In genomic region chr7:130627775-130628174, GRCh38 we compare ENCODE assay signal across 18 cellular contexts. TPM values are rescaled to one million over a fixed set of nuclear protein-coding genes. Genes with fewer than 3 reads are reported as not detected.
DNase-seq lines count a peak whose midpoint lies in the region; ATAC-seq and TF ChIP-seq lines count a peak whose summit lies in the region.
"Had no signal": no experiment of that assay in that cellular context is flagged by ENCODE, and none has a peak within 500 bp of the region (broad histone marks: within the 10 kb centered on the region; RNA-seq: fewer than 3 reads in every experiment).

No MANE protein-coding gene starts in this region.

- peaks cover under 1% of the 10 kb centered on the region for H3K4me1 Mint-ChIP-seq in activated CD4-positive, alpha-beta memory T cell treated with anti-CD3 and anti-CD28 coated beads for 36 hours (ENCODE audit: low read depth)
- H3K4me1 Mint-ChIP-seq in activated CD4-positive, alpha-beta memory T cell treated with anti-CD3 and anti-CD28 coated beads, Interleukin-2, amount 10 ng/mL, durations not matched to agents 7 days and 5 days: peaks cover 9% of the 10 kb centered on the region
- H3K4me1 Mint-ChIP-seq in stimulated activated naive CD8-positive, alpha-beta T cell treated with anti-CD3 and anti-CD28 coated beads, Interleukin-15, amount 100 ng/mL, for 72 hours: no peaks in the 10 kb centered on the region
- peaks cover 5% of the 10 kb centered on the region for H3K4me1 Mint-ChIP-seq in stimulated activated naive CD8-positive, alpha-beta T cell treated with anti-CD3 and anti-CD28 coated beads, Interleukin-15, Interleukin-2, amounts not matched to agents 100 ng/mL and 50 ng/mL, for 24 hours (ENCODE audit: low read depth)
- H3K4me1 Mint-ChIP-seq: CD4-positive, CD25-positive, alpha-beta regulatory T cell had no signal

- peaks cover 18% of the 10 kb centered on the region for H3K36me3 Mint-ChIP-seq in activated CD4-positive, alpha-beta memory T cell treated with anti-CD3 and anti-CD28 coated beads for 36 hours
- peaks cover 17% of the 10 kb centered on the region for H3K36me3 Mint-ChIP-seq in activated CD4-positive, alpha-beta memory T cell treated with anti-CD3 and anti-CD28 coated beads, Interleukin-2, amount 10 ng/mL, durations not matched to agents 7 days and 5 days (ENCODE audit: low read depth)
- peaks cover 22% of the 10 kb centered on the region for H3K36me3 Mint-ChIP-seq in stimulated activated naive CD8-positive, alpha-beta T cell treated with anti-CD3 and anti-CD28 coated beads, Interleukin-15, Interleukin-2, amounts not matched to agents 100 ng/mL and 50 ng/mL, for 24 hours (ENCODE audit: low read depth)

- peaks cover 62% of the 10 kb centered on the region for H3K9me3 Mint-ChIP-seq in activated CD4-positive, alpha-beta memory T cell treated with anti-CD3 and anti-CD28 coated beads for 36 hours
- H3K9me3 Mint-ChIP-seq in activated CD4-positive, alpha-beta memory T cell treated with anti-CD3 and anti-CD28 coated beads, Interleukin-2, amount 10 ng/mL, durations not matched to agents 7 days and 5 days: peaks cover 31% of the 10 kb centered on the region
- H3K9me3 Mint-ChIP-seq in stimulated activated naive CD8-positive, alpha-beta T cell treated with anti-CD3 and anti-CD28 coated beads, Interleukin-15, amount 100 ng/mL, for 72 hours: peaks cover 30 to 49% of the 10 kb centered on the region in 2 donors
- peaks cover 24% of the 10 kb centered on the region for H3K9me3 Mint-ChIP-seq in stimulated activated naive CD8-positive, alpha-beta T cell treated with anti-CD3 and anti-CD28 coated beads, Interleukin-15, Interleukin-2, amounts not matched to agents 100 ng/mL and 50 ng/mL, for 24 hours

- no peaks in the 10 kb centered on the region for H3K4me1 ChIP-seq in transverse colon
- H3K4me1 ChIP-seq: Caco-2, HAP-1 had no signal

- POLR2A ChIA-PET in activated CD4-positive, alpha-beta memory T cell treated with anti-CD3 and anti-CD28 coated beads for 36 hours (lab: Charles Lee): interaction anchor here (0.6 kb wide), 1 partner anchor 14 kb away, joined by 4 read pairs; no protein-coding TSS in a partner anchor
- POLR2A ChIA-PET in activated CD4-positive, alpha-beta memory T cell treated with anti-CD3 and anti-CD28 coated beads, Interleukin-2, amount 10 ng/mL, durations not matched to agents 7 days and 5 days (lab: Charles Lee): interaction anchor here (1.2 kb wide), 1 partner anchor 11 kb away, joined by 3 read pairs; no protein-coding TSS in a partner anchor

- CTCF ChIA-PET in activated CD4-positive, alpha-beta memory T cell treated with anti-CD3 and anti-CD28 coated beads for 36 hours (lab: Charles Lee): no interaction called here
- CTCF ChIA-PET in activated CD4-positive, alpha-beta memory T cell treated with anti-CD3 and anti-CD28 coated beads, Interleukin-2, amount 10 ng/mL, durations not matched to agents 7 days and 5 days (lab: Charles Lee): no interaction called here

- no peak overlapping the region for H3K4me3 ChIP-seq in transverse colon
- H3K4me3 ChIP-seq: BLaER1, HAP-1 had no signal

- H3K27ac Mint-ChIP-seq in activated CD4-positive, alpha-beta memory T cell treated with anti-CD3 and anti-CD28 coated beads for 36 hours: no peak overlapping the region
- no peak overlapping the region for H3K27ac Mint-ChIP-seq in activated CD4-positive, alpha-beta memory T cell treated with anti-CD3 and anti-CD28 coated beads, Interleukin-2, amount 10 ng/mL, durations not matched to agents 7 days and 5 days
- H3K27ac Mint-ChIP-seq in stimulated activated naive CD8-positive, alpha-beta T cell treated with anti-CD3 and anti-CD28 coated beads, Interleukin-15, amount 100 ng/mL, for 72 hours: no peak overlapping the region
- H3K27ac Mint-ChIP-seq in stimulated activated naive CD8-positive, alpha-beta T cell treated with anti-CD3 and anti-CD28 coated beads, Interleukin-15, Interleukin-2, amounts not matched to agents 100 ng/mL and 50 ng/mL, for 24 hours: peak overlapping the region; percentile 37
- H3K27ac Mint-ChIP-seq: B cell; CD4-positive, CD25-positive, alpha-beta regulatory T cell; CD8-positive, alpha-beta T cell; HFFc6 had no signal

- H3K4me3 Mint-ChIP-seq in activated CD4-positive, alpha-beta memory T cell treated with anti-CD3 and anti-CD28 coated beads for 36 hours: no peak overlapping the region
- no peak overlapping the region for H3K4me3 Mint-ChIP-seq in activated CD4-positive, alpha-beta memory T cell treated with anti-CD3 and anti-CD28 coated beads, Interleukin-2, amount 10 ng/mL, durations not matched to agents 7 days and 5 days
- no peak overlapping the region for H3K4me3 Mint-ChIP-seq in stimulated activated naive CD8-positive, alpha-beta T cell treated with anti-CD3 and anti-CD28 coated beads, Interleukin-15, amount 100 ng/mL, for 72 hours
- no peak overlapping the region for H3K4me3 Mint-ChIP-seq in stimulated activated naive CD8-positive, alpha-beta T cell treated with anti-CD3 and anti-CD28 coated beads, Interleukin-15, Interleukin-2, amounts not matched to agents 100 ng/mL and 50 ng/mL, for 24 hours
- H3K4me3 Mint-ChIP-seq: B cell; CD4-positive, CD25-positive, alpha-beta regulatory T cell; CD8-positive, alpha-beta T cell; HFFc6 had no signal

- in situ Hi-C loops in transverse colon (cut with MboI; ENCODE audit: low pct_ligation_motif_present in 1 of 4, low pct_unique_long_range_greater_than_20kb in 1 of 4, low sequenced_read_pairs in 3 of 4): no loop called here

- WGBS in transverse colon (ENCODE audit: low coverage in 1 of 2), 2 donors: 85 to 94% methylated on average over 4 of the region's 4 CpGs

- TF ChIP-seq CTCF in transverse colon (IDR thresholded peaks at IDR 0.05): no peak

- H3K36me3 ChIP-seq in transverse colon: no peaks in the 10 kb centered on the region
- H3K36me3 ChIP-seq: BLaER1, HAP-1 had no signal

- intact Hi-C loops in activated CD4-positive, alpha-beta memory T cell treated with anti-CD3 and anti-CD28 coated beads for 36 hours (cut with micrococcal nuclease): no loop called here
- intact Hi-C loops in transverse colon (cut with DNase I; ENCODE audit: low total_unique reads): no loop called here

- H3K9me3 ChIP-seq in transverse colon: peaks cover 5 to 17% of the 10 kb centered on the region in 2 donors
- H3K9me3 ChIP-seq: HAP-1 had no signal

- no peak for TF ChIP-seq POLR2A in transverse colon (IDR thresholded peaks at IDR 0.05)

- no peak for TF ChIP-seq EP300 in transverse colon (IDR thresholded peaks at IDR 0.05; ENCODE audit: low read depth)

- peak; percentile 32 for ATAC-seq in stimulated activated naive CD8-positive, alpha-beta T cell treated with anti-CD3 and anti-CD28 coated beads, Interleukin-15, Interleukin-2, amounts not matched to agents 100 U/mL and 50 U/mL, for 24 hours
- ATAC-seq in stimulated activated naive CD8-positive, alpha-beta T cell treated with anti-CD3 and anti-CD28 coated beads, Interleukin-15, amount 100 ng/mL, for 72 hours: no peak
- ATAC-seq: CD8-positive, alpha-beta T cell had no signal

- H3K27me3 ChIP-seq in transverse colon: no peaks in the 10 kb centered on the region
- H3K27me3 ChIP-seq: BLaER1 had no signal

- H3K27ac ChIP-seq in transverse colon: no peak overlapping the region
- H3K27ac ChIP-seq: 22Rv1, BLaER1, C4-2B had no signal

- H3K27me3 Mint-ChIP-seq in activated CD4-positive, alpha-beta memory T cell treated with anti-CD3 and anti-CD28 coated beads for 36 hours: no peaks in the 10 kb centered on the region
- no peaks in the 10 kb centered on the region for H3K27me3 Mint-ChIP-seq in activated CD4-positive, alpha-beta memory T cell treated with anti-CD3 and anti-CD28 coated beads, Interleukin-2, amount 10 ng/mL, durations not matched to agents 7 days and 5 days
- no peaks in the 10 kb centered on the region for H3K27me3 Mint-ChIP-seq in stimulated activated naive CD8-positive, alpha-beta T cell treated with anti-CD3 and anti-CD28 coated beads, Interleukin-15, amount 100 ng/mL, for 72 hours
- H3K27me3 Mint-ChIP-seq in stimulated activated naive CD8-positive, alpha-beta T cell treated with anti-CD3 and anti-CD28 coated beads, Interleukin-15, Interleukin-2, amounts not matched to agents 100 ng/mL and 50 ng/mL, for 24 hours: no peaks in the 10 kb centered on the region
- H3K27me3 Mint-ChIP-seq: B cell; CD4-positive, CD25-positive, alpha-beta regulatory T cell had no signal

- peak; percentile 10 for DNase-seq in activated CD4-positive, alpha-beta memory T cell treated with anti-CD3 and anti-CD28 coated beads for 36 hours
- DNase-seq in activated CD4-positive, alpha-beta memory T cell treated with anti-CD3 and anti-CD28 coated beads, Interleukin-2, amount 10 ng/mL, durations not matched to agents 7 days and 5 days: no peak
- no peak for DNase-seq in stimulated activated naive CD8-positive, alpha-beta T cell treated with anti-CD3 and anti-CD28 coated beads, Interleukin-15, Interleukin-2, amounts not matched to agents 100 U/mL and 50 U/mL, for 24 hours
- DNase-seq in stimulated activated naive CD8-positive, alpha-beta T cell treated with anti-CD3 and anti-CD28 coated beads, Interleukin-15, amount 100 ng/mL, for 72 hours: no peak
- no peak for DNase-seq in transverse colon
- DNase-seq: Caco-2; CD4-positive, CD25-positive, alpha-beta regulatory T cell; CD8-positive, alpha-beta T cell; DMS153; DND-41; GOT3; HFFc6 had no signal

RNA-seq across cellular contexts. Expression of gene COPG2, which starts 40.8 kb away (rescaled TPM):
- total RNA-seq in activated CD4-positive, alpha-beta memory T cell treated with anti-CD3 and anti-CD28 coated beads for 36 hours: 10 to 100 TPM; 31.5 to 33.4 TPM
- 10 to 100 TPM; 11.2 to 12.0 TPM for total RNA-seq in activated CD4-positive, alpha-beta memory T cell treated with anti-CD3 and anti-CD28 coated beads, Interleukin-2, amount 10 ng/mL, durations not matched to agents 7 days and 5 days
- total RNA-seq in transverse colon: 10 to 100 TPM in 1 of 4 donors, 1 to 10 TPM in 3; 3.4 to 19.7 (median 7.4) TPM

RNA-seq across cellular contexts. Expression of gene TSGA13, which starts 58.6 kb away (rescaled TPM):
- total RNA-seq in activated CD4-positive, alpha-beta memory T cell treated with anti-CD3 and anti-CD28 coated beads for 36 hours: not detected
- not detected for total RNA-seq in activated CD4-positive, alpha-beta memory T cell treated with anti-CD3 and anti-CD28 coated beads, Interleukin-2, amount 10 ng/mL, durations not matched to agents 7 days and 5 days
- total RNA-seq in transverse colon: not detected
- total RNA-seq: B cell; Caco-2; CD4-positive, CD25-positive, alpha-beta regulatory T cell; CD8-positive, alpha-beta T cell; HFFc6 had no signal
